In the genomic region with DNA sequence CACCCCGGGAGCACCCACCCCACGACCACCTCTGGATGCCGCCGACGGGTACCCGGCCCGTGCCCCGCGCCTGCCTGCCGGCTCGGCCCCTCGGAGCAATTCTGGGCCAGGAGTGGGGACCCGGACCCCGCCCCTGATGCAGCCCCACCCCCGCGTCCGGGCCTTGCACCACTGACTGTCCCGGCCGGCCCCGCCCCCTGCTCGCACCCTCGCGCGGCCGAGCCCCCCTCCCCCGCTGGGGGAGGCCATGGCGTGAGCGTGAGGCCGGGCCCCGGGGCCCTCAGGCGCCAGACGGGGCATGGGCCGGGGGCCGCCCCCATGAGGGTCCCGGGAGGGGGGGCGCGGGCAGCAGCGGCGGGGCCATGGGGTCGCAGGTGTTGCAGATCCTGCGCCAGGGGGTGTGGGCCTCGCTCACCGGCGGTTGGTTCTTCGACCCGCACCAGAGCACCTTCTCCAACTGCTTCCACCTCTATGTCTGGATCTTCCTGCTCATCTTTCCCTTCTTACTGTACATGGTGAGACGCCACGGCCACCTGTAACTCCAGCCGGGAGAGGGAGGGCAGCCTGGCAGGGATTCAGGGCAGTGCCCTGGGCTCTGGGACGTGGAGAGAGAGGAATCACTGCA, we compare ENCODE assay signal across 1 cellular context.
TF ChIP-seq lines count a peak whose summit lies in the region.

No MANE protein-coding gene starts in this region.

TF ChIP-seq in HepG2, 621 proteins besides CTCF, POLR2A, EP300 and RAD21 (continued from another document and continues in another):
- TF ChIP-seq DMTF1 (CRISPR knock-in tag; IDR thresholded peaks at IDR 0.05) = no peak
- no peak for TF ChIP-seq ZNF468 (CRISPR knock-in tag; IDR thresholded peaks at IDR 0.05)
- TF ChIP-seq, protein P1, sequence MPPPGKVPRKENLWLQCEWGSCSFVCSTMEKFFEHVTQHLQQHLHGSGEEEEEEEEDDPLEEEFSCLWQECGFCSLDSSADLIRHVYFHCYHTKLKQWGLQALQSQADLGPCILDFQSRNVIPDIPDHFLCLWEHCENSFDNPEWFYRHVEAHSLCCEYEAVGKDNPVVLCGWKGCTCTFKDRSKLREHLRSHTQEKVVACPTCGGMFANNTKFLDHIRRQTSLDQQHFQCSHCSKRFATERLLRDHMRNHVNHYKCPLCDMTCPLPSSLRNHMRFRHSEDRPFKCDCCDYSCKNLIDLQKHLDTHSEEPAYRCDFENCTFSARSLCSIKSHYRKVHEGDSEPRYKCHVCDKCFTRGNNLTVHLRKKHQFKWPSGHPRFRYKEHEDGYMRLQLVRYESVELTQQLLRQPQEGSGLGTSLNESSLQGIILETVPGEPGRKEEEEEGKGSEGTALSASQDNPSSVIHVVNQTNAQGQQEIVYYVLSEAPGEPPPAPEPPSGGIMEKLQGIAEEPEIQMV (CRISPR knock-in tag; IDR thresholded peaks at IDR 0.05; ENCODE audit: low read depth) = no peak
- no peak for TF ChIP-seq ZNF615 (CRISPR knock-in tag; IDR thresholded peaks at IDR 0.05; ENCODE audit: borderline replicate concordance)
- peak; percentile 76; the same call in 1 of the 2 replicates for TF ChIP-seq ESRRA (CRISPR knock-in tag; IDR thresholded peaks at IDR 0.05; ENCODE audit: low read depth)
- 0 out of 2 replicates have a peak, but pooled peaks have one; percentile 39 for TF ChIP-seq TARDBP (CRISPR knock-in tag; IDR thresholded peaks at IDR 0.05)
- no peak for TF ChIP-seq THAP11 (CRISPR knock-in tag; IDR thresholded peaks at IDR 0.05)
- no peak for TF ChIP-seq RBAK (CRISPR knock-in tag; IDR thresholded peaks at IDR 0.05)
- TF ChIP-seq MXI1 (IDR thresholded peaks at IDR 0.05; ENCODE audit: borderline replicate concordance, low read depth, low read length) = 0 out of 3 replicates have a peak, but pooled peaks have one; percentile 4
- no peak for TF ChIP-seq MEF2D (CRISPR knock-in tag; IDR thresholded peaks at IDR 0.05)
- TF ChIP-seq ARID2 (CRISPR knock-in tag; IDR thresholded peaks at IDR 0.05; ENCODE audit: borderline replicate concordance) = 0 out of 2 replicates have a peak, but pooled peaks have one; percentile 69
- TF ChIP-seq ZBTB20 (CRISPR knock-in tag; IDR thresholded peaks at IDR 0.05; ENCODE audit: borderline replicate concordance, low read depth) = no peak
- no peak for TF ChIP-seq SP5 (CRISPR knock-in tag; IDR thresholded peaks at IDR 0.05; ENCODE audit: borderline replicate concordance, low read depth)
- TF ChIP-seq ELF3 (CRISPR knock-in tag; IDR thresholded peaks at IDR 0.05) = no peak
- TF ChIP-seq RARG (CRISPR knock-in tag; IDR thresholded peaks at IDR 0.05; ENCODE audit: low read depth) = no peak
- no peak for TF ChIP-seq ZNF230 (CRISPR knock-in tag; IDR thresholded peaks at IDR 0.05)
- TF ChIP-seq CBX1 (IDR thresholded peaks at IDR 0.05; ENCODE audit: low read depth) = no peak
- peak; percentile 46; the same call in 1 of the 2 replicates for TF ChIP-seq ZNF563 (CRISPR knock-in tag; IDR thresholded peaks at IDR 0.05)
- TF ChIP-seq POLR2AphosphoS2 (IDR thresholded peaks at IDR 0.05; ENCODE audit: low read depth, low read length) = no peak; the same call in 1 of the 2 replicates
- no peak for TF ChIP-seq ZNF234 (CRISPR knock-in tag; conservative IDR thresholded peaks at IDR 0.05)
- TF ChIP-seq LCORL (IDR thresholded peaks at IDR 0.05) = no peak
- TF ChIP-seq LCORL (CRISPR knock-in tag; IDR thresholded peaks at IDR 0.05) = no peak
- TF ChIP-seq TAF1 (CRISPR knock-in tag; IDR thresholded peaks at IDR 0.05) = peak; percentile 45; the same call in 1 of the 2 replicates
- TF ChIP-seq ZNF773 (CRISPR knock-in tag; IDR thresholded peaks at IDR 0.05; ENCODE audit: borderline replicate concordance) = no peak
- TF ChIP-seq AGO2 (optimal IDR thresholded peaks at IDR 0.05; ENCODE audit: low read depth, low read length) = peak; percentile 88
- TF ChIP-seq NFE2L2 (IDR thresholded peaks at IDR 0.05; ENCODE audit: low read length) = no peak
- no peak for TF ChIP-seq MEIS2 (CRISPR knock-in tag; IDR thresholded peaks at IDR 0.05)
- no peak for TF ChIP-seq ZNF883 (CRISPR knock-in tag; IDR thresholded peaks at IDR 0.05; ENCODE audit: not compliant biosample characterization)
- TF ChIP-seq TCF7 (IDR thresholded peaks at IDR 0.05; ENCODE audit: low read depth) = no peak
- TF ChIP-seq, protein P2, sequence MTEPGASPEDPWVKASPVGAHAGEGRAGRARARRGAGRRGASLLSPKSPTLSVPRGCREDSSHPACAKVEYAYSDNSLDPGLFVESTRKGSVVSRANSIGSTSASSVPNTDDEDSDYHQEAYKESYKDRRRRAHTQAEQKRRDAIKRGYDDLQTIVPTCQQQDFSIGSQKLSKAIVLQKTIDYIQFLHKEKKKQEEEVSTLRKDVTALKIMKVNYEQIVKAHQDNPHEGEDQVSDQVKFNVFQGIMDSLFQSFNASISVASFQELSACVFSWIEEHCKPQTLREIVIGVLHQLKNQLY (CRISPR knock-in tag; IDR thresholded peaks at IDR 0.05) = no peak
- TF ChIP-seq ZFP41 (CRISPR knock-in tag; IDR thresholded peaks at IDR 0.05; ENCODE audit: borderline replicate concordance) = no peak
- TF ChIP-seq ZNF292 (CRISPR knock-in tag; IDR thresholded peaks at IDR 0.05; ENCODE audit: borderline replicate concordance, low read depth) = no peak
- TF ChIP-seq ZNF776 (CRISPR knock-in tag; IDR thresholded peaks at IDR 0.05) = 0 out of 2 replicates have a peak, but pooled peaks have one; percentile 54
- TF ChIP-seq ZBTB14 (CRISPR knock-in tag; IDR thresholded peaks at IDR 0.05) = no peak
- TF ChIP-seq RBM39 (IDR thresholded peaks at IDR 0.05; ENCODE audit: low read depth, low read length, poor library complexity, severe bottlenecking) = peak; percentile 65
- TF ChIP-seq STAT5B (CRISPR knock-in tag; IDR thresholded peaks at IDR 0.05) = no peak
- TF ChIP-seq, protein P3, sequence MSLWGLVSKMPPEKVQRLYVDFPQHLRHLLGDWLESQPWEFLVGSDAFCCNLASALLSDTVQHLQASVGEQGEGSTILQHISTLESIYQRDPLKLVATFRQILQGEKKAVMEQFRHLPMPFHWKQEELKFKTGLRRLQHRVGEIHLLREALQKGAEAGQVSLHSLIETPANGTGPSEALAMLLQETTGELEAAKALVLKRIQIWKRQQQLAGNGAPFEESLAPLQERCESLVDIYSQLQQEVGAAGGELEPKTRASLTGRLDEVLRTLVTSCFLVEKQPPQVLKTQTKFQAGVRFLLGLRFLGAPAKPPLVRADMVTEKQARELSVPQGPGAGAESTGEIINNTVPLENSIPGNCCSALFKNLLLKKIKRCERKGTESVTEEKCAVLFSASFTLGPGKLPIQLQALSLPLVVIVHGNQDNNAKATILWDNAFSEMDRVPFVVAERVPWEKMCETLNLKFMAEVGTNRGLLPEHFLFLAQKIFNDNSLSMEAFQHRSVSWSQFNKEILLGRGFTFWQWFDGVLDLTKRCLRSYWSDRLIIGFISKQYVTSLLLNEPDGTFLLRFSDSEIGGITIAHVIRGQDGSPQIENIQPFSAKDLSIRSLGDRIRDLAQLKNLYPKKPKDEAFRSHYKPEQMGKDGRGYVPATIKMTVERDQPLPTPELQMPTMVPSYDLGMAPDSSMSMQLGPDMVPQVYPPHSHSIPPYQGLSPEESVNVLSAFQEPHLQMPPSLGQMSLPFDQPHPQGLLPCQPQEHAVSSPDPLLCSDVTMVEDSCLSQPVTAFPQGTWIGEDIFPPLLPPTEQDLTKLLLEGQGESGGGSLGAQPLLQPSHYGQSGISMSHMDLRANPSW (CRISPR knock-in tag; IDR thresholded peaks at IDR 0.05; ENCODE audit: borderline replicate concordance) = no peak
- TF ChIP-seq ZFX (CRISPR knock-in tag; IDR thresholded peaks at IDR 0.05; ENCODE audit: low read depth) = peak; percentile 55
- TF ChIP-seq GATAD1 (CRISPR knock-in tag; IDR thresholded peaks at IDR 0.05) = no peak
- 0 out of 2 replicates have a peak, but pooled peaks have one; percentile 23 for TF ChIP-seq BHLHE40 (IDR thresholded peaks at IDR 0.05; ENCODE audit: low read length)
- no peak for TF ChIP-seq TCF12 (IDR thresholded peaks at IDR 0.05)
- TF ChIP-seq TCF12 (CRISPR knock-in tag; IDR thresholded peaks at IDR 0.05) = peak; percentile 59; the same call in 1 of the 2 replicates
- TF ChIP-seq ZNF703 (CRISPR knock-in tag; IDR thresholded peaks at IDR 0.05; ENCODE audit: borderline replicate concordance) = no peak
- TF ChIP-seq ARNTL (CRISPR knock-in tag; IDR thresholded peaks at IDR 0.05) = no peak
- no peak for TF ChIP-seq SETDB1 (CRISPR knock-in tag; IDR thresholded peaks at IDR 0.05; ENCODE audit: borderline replicate concordance)
- no peak for TF ChIP-seq ATM (IDR thresholded peaks at IDR 0.05; ENCODE audit: borderline replicate concordance)
- TF ChIP-seq ZNF749 (CRISPR knock-in tag; IDR thresholded peaks at IDR 0.05; ENCODE audit: borderline replicate concordance) = 0 out of 2 replicates have a peak, but pooled peaks have one; percentile 50
- TF ChIP-seq ASH2L (IDR thresholded peaks at IDR 0.05; ENCODE audit: insufficient read length, low read depth, low read length) = peak; percentile 29
- TF ChIP-seq SRSF9 (IDR thresholded peaks at IDR 0.05; ENCODE audit: borderline replicate concordance, insufficient read depth, low read depth, low read length, poor library complexity, severe bottlenecking) = no peak
- no peak for TF ChIP-seq ZNF781 (CRISPR knock-in tag; IDR thresholded peaks at IDR 0.05; ENCODE audit: borderline replicate concordance, not compliant biosample characterization)
- TF ChIP-seq ZNF547 (CRISPR knock-in tag; IDR thresholded peaks at IDR 0.05) = no peak
- TF ChIP-seq ZKSCAN8 (CRISPR knock-in tag; IDR thresholded peaks at IDR 0.05; ENCODE audit: borderline replicate concordance) = no peak
- TF ChIP-seq FOXA3 (CRISPR knock-in tag; IDR thresholded peaks at IDR 0.05) = no peak
- TF ChIP-seq, protein P4, sequence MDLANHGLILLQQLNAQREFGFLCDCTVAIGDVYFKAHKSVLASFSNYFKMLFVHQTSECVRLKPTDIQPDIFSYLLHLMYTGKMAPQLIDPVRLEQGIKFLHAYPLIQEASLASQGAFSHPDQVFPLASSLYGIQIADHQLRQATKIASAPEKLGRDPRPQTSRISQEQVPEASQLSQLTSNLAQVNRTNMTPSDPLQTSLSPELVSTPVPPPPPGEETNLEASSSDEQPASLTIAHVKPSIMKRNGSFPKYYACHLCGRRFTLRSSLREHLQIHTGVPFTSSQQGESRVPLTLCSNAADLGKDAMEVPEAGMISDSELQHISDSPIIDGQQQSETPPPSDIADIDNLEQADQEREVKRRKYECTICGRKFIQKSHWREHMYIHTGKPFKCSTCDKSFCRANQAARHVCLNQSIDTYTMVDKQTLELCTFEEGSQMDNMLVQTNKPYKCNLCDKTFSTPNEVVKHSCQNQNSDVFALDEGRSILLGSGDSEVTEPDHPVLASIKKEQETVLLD (CRISPR knock-in tag; IDR thresholded peaks at IDR 0.05; ENCODE audit: low read depth) = peak; percentile 39; the same call in 1 of the 2 replicates
- no peak for TF ChIP-seq CBFB (CRISPR knock-in tag; IDR thresholded peaks at IDR 0.05)
- TF ChIP-seq, protein P5, sequence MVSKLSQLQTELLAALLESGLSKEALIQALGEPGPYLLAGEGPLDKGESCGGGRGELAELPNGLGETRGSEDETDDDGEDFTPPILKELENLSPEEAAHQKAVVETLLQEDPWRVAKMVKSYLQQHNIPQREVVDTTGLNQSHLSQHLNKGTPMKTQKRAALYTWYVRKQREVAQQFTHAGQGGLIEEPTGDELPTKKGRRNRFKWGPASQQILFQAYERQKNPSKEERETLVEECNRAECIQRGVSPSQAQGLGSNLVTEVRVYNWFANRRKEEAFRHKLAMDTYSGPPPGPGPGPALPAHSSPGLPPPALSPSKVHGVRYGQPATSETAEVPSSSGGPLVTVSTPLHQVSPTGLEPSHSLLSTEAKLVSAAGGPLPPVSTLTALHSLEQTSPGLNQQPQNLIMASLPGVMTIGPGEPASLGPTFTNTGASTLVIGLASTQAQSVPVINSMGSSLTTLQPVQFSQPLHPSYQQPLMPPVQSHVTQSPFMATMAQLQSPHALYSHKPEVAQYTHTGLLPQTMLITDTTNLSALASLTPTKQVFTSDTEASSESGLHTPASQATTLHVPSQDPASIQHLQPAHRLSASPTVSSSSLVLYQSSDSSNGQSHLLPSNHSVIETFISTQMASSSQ (IDR thresholded peaks at IDR 0.05; ENCODE audit: low read depth) = no peak
- TF ChIP-seq, protein P5 (CRISPR knock-in tag; IDR thresholded peaks at IDR 0.05; ENCODE audit: borderline replicate concordance) = no peak
- TF ChIP-seq ZNF724P (CRISPR knock-in tag; IDR thresholded peaks at IDR 0.05; ENCODE audit: borderline replicate concordance) = no peak
- no peak for TF ChIP-seq NFYC (CRISPR knock-in tag; IDR thresholded peaks at IDR 0.05)
- no peak for TF ChIP-seq ZSCAN20 (CRISPR knock-in tag; IDR thresholded peaks at IDR 0.05; ENCODE audit: borderline replicate concordance)
